Comparison of ENCODE assay signal across 8 cellular contexts in the genomic region with DNA sequence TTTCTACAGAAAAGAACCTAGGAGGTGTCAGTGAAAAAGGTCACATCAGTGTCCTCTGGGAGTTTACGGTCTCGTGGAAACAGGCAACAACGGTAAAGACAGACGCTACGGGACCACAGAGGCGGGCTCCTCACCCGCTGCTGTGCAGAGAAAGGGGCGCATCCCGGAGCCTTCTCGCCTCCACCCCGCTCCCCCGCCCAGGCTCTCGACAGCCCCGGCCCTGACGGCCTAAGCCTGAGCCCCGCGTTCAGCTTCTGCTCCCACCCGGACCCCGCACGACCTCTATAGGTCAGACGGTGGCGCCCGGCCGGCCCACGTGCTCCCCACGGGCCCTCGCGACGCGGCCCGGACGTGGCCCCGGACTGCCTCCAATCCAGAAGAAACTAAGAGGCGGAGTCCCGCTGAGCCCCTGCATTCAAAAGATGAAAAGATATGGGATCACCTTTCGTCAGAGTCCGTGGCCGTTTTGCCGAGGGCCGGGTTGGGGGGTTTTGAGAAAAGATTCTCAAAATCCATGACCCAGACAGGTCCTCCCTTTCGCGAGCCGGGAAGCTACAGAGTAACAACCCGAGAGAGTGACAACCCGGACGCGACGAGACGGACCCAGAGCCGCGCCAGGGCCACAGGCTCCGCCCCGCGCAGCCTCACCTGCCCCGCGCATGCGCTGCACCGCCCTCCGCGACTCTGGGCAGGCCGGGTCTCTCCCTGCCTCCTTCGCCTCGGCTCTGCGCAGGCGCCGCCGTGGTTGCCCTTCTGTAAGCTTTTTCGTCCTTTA. TPM values are rescaled to one million over a fixed set of nuclear protein-coding genes. Genes with fewer than 3 reads are reported as not detected.
DNase-seq lines count a peak whose midpoint lies in the region; ATAC-seq and TF ChIP-seq lines count a peak whose summit lies in the region.

ZC3H8 (minus strand) TSS at position 577 of the 775 bp plus-strand sequence; CDS start at position 516, 61 bp downstream.

- CTCF ChIA-PET in mammary epithelial cell (lab: Charles Lee; ENCODE audit: low non-redundant PET) = no interaction called here

- peak within 1 kb of the TSS; percentile 96 for H3K4me2 ChIP-seq in mammary epithelial cell (ENCODE audit: insufficient read depth, low read depth, low read length)
- peak within 1 kb of the TSS; percentile 95 for H3K4me2 ChIP-seq in smooth muscle cell

- H3K27me3 ChIP-seq in mammary epithelial cell (ENCODE audit: insufficient read depth, low read length) = no peaks in the 10 kb centered on the region
- H3K27me3 ChIP-seq in smooth muscle cell (ENCODE audit: low read depth) = no peaks in the 10 kb centered on the region

- H3K4me3 ChIP-seq in AG09309 (ENCODE audit: control insufficient read depth, low read depth, low read length) (peak within 1 kb of the TSS; percentile 81), WI38 (ENCODE audit: low read depth, low read length) (peak within 1 kb of the TSS; percentile 80), mammary epithelial cell (replicated peaks in 1 of 3; ENCODE audit: insufficient read depth in 1 of 3, low read depth in 2 of 3, low read length in 3 of 3) (peak within 1 kb of the TSS; percentile 67 to 80 (median 78)), smooth muscle cell (peak within 1 kb of the TSS; percentile 90)

- peaks cover 43% of the 10 kb centered on the region for H3K79me2 ChIP-seq in mammary epithelial cell (ENCODE audit: insufficient read depth, low read length)
- peaks cover 22% of the 10 kb centered on the region for H3K79me2 ChIP-seq in smooth muscle cell (ENCODE audit: low read depth)

- peak; percentile 35 for DNase-seq in AG09309 (ENCODE audit: low read depth)
- peak; percentile 96 for DNase-seq in NCI-H2227 treated with DMSO at 0.1 percent for 48 hours (lab: John Stamatoyannopoulos, UW)
- peak; percentile 87 for DNase-seq in mammary epithelial cell
- DNase-seq in iPS-NIHi11 (ENCODE audit: low spot score) = peak; percentile 100
- peak; percentile 68 for DNase-seq in smooth muscle cell (lab: John Stamatoyannopoulos, UW; ENCODE audit: unreplicated experiment)

- no peaks in the 10 kb centered on the region for H4K20me1 ChIP-seq in mammary epithelial cell (ENCODE audit: insufficient read depth, low read length)
- H4K20me1 ChIP-seq in smooth muscle cell (ENCODE audit: low read depth) = no peaks in the 10 kb centered on the region

- H3K9me3 ChIP-seq in mammary epithelial cell (replicated peaks; ENCODE audit: insufficient read depth, low read length) (no peaks in the 10 kb centered on the region), smooth muscle cell (replicated peaks; ENCODE audit: low read depth) (no peaks in the 10 kb centered on the region)

- no peaks in the 10 kb centered on the region for H3K36me3 ChIP-seq in mammary epithelial cell (ENCODE audit: insufficient read depth, low read length)
- no peaks in the 10 kb centered on the region for H3K36me3 ChIP-seq in smooth muscle cell (ENCODE audit: low read depth)

- peaks cover 9% of the 10 kb centered on the region for H3K4me1 ChIP-seq in mammary epithelial cell (ENCODE audit: insufficient read depth, low read length)
- peaks cover 9% of the 10 kb centered on the region for H3K4me1 ChIP-seq in smooth muscle cell (ENCODE audit: low read depth)

- no peaks in the 10 kb centered on the region for H3F3A ChIP-seq in smooth muscle cell (ENCODE audit: low read depth)

- in situ Hi-C loops in mammary epithelial cell (cut with MboI; ENCODE audit: low sequenced_read_pairs in 2 of 2) = no loop called here

- H3K9ac ChIP-seq in mammary epithelial cell (ENCODE audit: insufficient read depth, low read length) (peak within 1 kb of the TSS; percentile 68), smooth muscle cell (ENCODE audit: low read depth) (peak within 1 kb of the TSS; percentile 83)

- 1% methylated on average over 44 of the region's 68 CpGs for WGBS in mammary epithelial cell (ENCODE audit: low coverage, missing lambda C conversion rate)
- WGBS in smooth muscle cell (ENCODE audit: low lambda C conversion rate) = under 1% methylated on average over 64 of the region's 68 CpGs

- dilution Hi-C loops in mammary epithelial cell (cut with HindIII; ENCODE audit: low sequenced_read_pairs) = no loop called here

- ATAC-seq in GM18909 (IDR thresholded peaks at IDR 0.05; ENCODE audit: poor library complexity, unreplicated experiment) (peak; percentile 94), HG03159 (IDR thresholded peaks at IDR 0.05; ENCODE audit: unreplicated experiment) (peak; percentile 89)

- H2AFZ ChIP-seq in mammary epithelial cell (ENCODE audit: low read depth, low read length) = peak within 1 kb of the TSS; percentile 94
- H2AFZ ChIP-seq in smooth muscle cell (ENCODE audit: low read depth) = peak within 1 kb of the TSS; percentile 99

- BruUV-seq in mammary epithelial cell (replicated peaks; lab: Mats Ljungman, UMichigan) = TSS peak; percentile 63

- intact Hi-C loops in mammary epithelial cell (cut with micrococcal nuclease) = loop anchor here (5.0 to 10.0 kb wide), 6 partner anchors 60 to 470 kb away; partner anchors contain the start of genes CHCHD5, NT5DC4, TMEM87B and TTL

- H3K27ac ChIP-seq in mammary epithelial cell (ENCODE audit: insufficient read depth, low read depth, low read length) (peak within 1 kb of the TSS; percentile 49), smooth muscle cell (ENCODE audit: low read depth) (peak within 1 kb of the TSS; percentile 66)

- no peak for TF ChIP-seq CTCF in AG09309 (IDR thresholded peaks at IDR 0.05; ENCODE audit: control insufficient read depth, insufficient read depth, low read depth, low read length, missing control alignments)
- TF ChIP-seq CTCF in WI38 (IDR thresholded peaks at IDR 0.05; ENCODE audit: low read depth, low read length) = no peak
- no peak for TF ChIP-seq CTCF in mammary epithelial cell (conservative IDR thresholded peaks at IDR 0.05 in 1 of 2, IDR thresholded peaks at IDR 0.05 in 1 of 2; ENCODE audit: extremely low read depth in 1 of 2, insufficient read depth in 1 of 2, low read depth in 1 of 2, low read length in 2 of 2)
- TF ChIP-seq CTCF in smooth muscle cell (IDR thresholded peaks at IDR 0.05; ENCODE audit: borderline replicate concordance, insufficient read depth, poor library complexity, severe bottlenecking) = no peak

RNA-seq across cellular contexts. Expression of gene ZC3H8, which starts in this region (rescaled TPM):
- total RNA-seq in mammary epithelial cell (10 to 100 TPM; 13.8 to 19.9 TPM), smooth muscle cell (3.2 and 5.9 TPM in 2 replicates)
- polyA plus RNA-seq in mammary epithelial cell (3.7 TPM), smooth muscle cell (9.1 and 12.7 TPM in 2 replicates)
- not detected for polyA minus RNA-seq in mammary epithelial cell

Comparison
In these comparisons a context has a peak if more than half of its experiments do, and no peak if none do; other contexts are left out.
1. Peak in every context shown above with its lines: DNase-seq, ATAC-seq, H3K4me3 ChIP-seq and H3K27ac ChIP-seq.
2. DNase-seq: peak in every context shown above with its lines; median percentile 100 in iPS-NIHi11; 96 in NCI-H2227 treated with DMSO at 0.1 percent for 48 hours; 87 in mammary epithelial cell; 68 in smooth muscle cell; 35 in AG09309.